Comparison of ENCODE assay signal across 21 cellular contexts in genomic region chr2:215965532-215966152, GRCh38.
"Had no signal": no experiment of that assay in that cellular context is flagged by ENCODE, and none has a peak within 500 bp of the region (broad histone marks: within the 10 kb centered on the region; RNA-seq: fewer than 3 reads in every experiment).

No MANE protein-coding gene starts in this region.

- H3K4me1 ChIP-seq: breast epithelium, colonic mucosa, gastrocnemius medialis, left lung, right lobe of liver, uterus had no signal

- H3K9me3 ChIP-seq: breast epithelium, colonic mucosa, esophagus squamous epithelium, gastrocnemius medialis, left lung, right lobe of liver, uterus had no signal

- ATAC-seq: activated T-cell treated with anti-CD3 and anti-CD28 coated beads, Interleukin-2, amount 50 U/mL, for 72 hours; gastrocnemius medialis; left lung; right lobe of liver had no signal

- H3K4me3 Mint-ChIP-seq: activated naive CD4-positive, alpha-beta T cell treated with anti-CD3 and anti-CD28 coated beads, Interleukin-2, amount 50 U/mL, for 24 hours; activated T-cell treated with anti-CD3 and anti-CD28 coated beads, Interleukin-2, amount 50 U/mL, for 72 hours; naive B cell; neural crest cell had no signal

- DNase-seq: activated effector memory CD4-positive, alpha-beta T cell treated with anti-CD3 and anti-CD28 coated beads, Interleukin-2, amount 50 U/mL, for 16 hours; activated T-cell treated with anti-CD3 and anti-CD28 coated beads, Interleukin-2, amount 50 U/mL, for 72 hours; amniotic stem cell; colonic mucosa; dorsolateral prefrontal cortex; esophagus squamous epithelium; gastrocnemius medialis; hippocampal formation; kidney glomerular epithelial cell; left lung; naive B cell; posterior cingulate gyrus; right lobe of liver; stimulated activated CD4-positive, alpha-beta T cell treated with anti-CD3 and anti-CD28 coated beads, Interleukin-1b, Interleukin-23, amount 100 ng/mL, for 48 hours; trophoblast cell; uterus had no signal

- H3K36me3 ChIP-seq: breast epithelium, colonic mucosa, gastrocnemius medialis, left lung, uterus had no signal

- H3K4me3 ChIP-seq: breast epithelium, colonic mucosa, dorsolateral prefrontal cortex, esophagus squamous epithelium, gastrocnemius medialis, left lung, lung, right lobe of liver, skin epidermis, uterus had no signal

- H3K4me1 Mint-ChIP-seq: neural crest cell had no signal

- H3K27ac Mint-ChIP-seq: activated naive CD4-positive, alpha-beta T cell treated with anti-CD3 and anti-CD28 coated beads, Interleukin-2, amount 50 U/mL, for 24 hours; activated T-cell treated with anti-CD3 and anti-CD28 coated beads, Interleukin-2, amount 50 U/mL, for 72 hours had no signal

- H3K27me3 ChIP-seq: breast epithelium, colonic mucosa, dorsolateral prefrontal cortex, esophagus squamous epithelium, gastrocnemius medialis, left lung, right lobe of liver, uterus had no signal

- H3K27me3 Mint-ChIP-seq: activated naive CD4-positive, alpha-beta T cell treated with anti-CD3 and anti-CD28 coated beads, Interleukin-2, amount 50 U/mL, for 24 hours; naive B cell had no signal

- H3K9me3 Mint-ChIP-seq: neural crest cell had no signal
